In the genomic region with DNA sequence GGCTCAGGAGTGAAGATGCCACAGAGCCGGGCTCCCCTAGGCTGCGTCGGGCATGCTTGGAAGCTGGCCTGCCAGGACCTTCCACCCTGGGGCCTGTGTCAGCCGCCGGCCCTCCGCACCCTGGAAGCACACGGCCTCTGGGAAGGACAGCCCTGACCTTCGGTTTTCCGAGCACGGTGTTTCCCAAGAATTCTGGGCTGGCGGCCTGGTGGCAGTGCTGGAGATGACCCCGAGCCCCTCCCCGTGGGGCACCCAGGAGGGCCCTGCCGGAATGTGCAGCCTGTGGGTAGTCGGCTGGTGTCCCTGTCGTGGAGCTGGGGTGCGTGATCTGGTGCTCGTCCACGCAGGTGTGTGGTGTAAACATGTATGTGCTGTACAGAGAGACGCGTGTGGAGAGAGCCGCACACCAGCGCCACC, we compare ENCODE assay signal across 1 cellular context.
TF ChIP-seq lines count a peak whose summit lies in the region.

No MANE protein-coding gene starts in this region.

TF ChIP-seq in HepG2, 621 proteins besides CTCF, POLR2A, EP300 and RAD21 (continued from another document and continues in another):
- no peak for TF ChIP-seq PCBP2 (optimal IDR thresholded peaks at IDR 0.05; ENCODE audit: low read depth, low read length, poor library complexity, severe bottlenecking)
- no peak; the same call in 1 of the 2 replicates for TF ChIP-seq ERF (CRISPR knock-in tag; IDR thresholded peaks at IDR 0.05)
- no peak for TF ChIP-seq CENPT (CRISPR knock-in tag; IDR thresholded peaks at IDR 0.05; ENCODE audit: low read depth)
- no peak for TF ChIP-seq U2AF1 (optimal IDR thresholded peaks at IDR 0.05; ENCODE audit: low read depth, low read length)
- TF ChIP-seq, protein P1, sequence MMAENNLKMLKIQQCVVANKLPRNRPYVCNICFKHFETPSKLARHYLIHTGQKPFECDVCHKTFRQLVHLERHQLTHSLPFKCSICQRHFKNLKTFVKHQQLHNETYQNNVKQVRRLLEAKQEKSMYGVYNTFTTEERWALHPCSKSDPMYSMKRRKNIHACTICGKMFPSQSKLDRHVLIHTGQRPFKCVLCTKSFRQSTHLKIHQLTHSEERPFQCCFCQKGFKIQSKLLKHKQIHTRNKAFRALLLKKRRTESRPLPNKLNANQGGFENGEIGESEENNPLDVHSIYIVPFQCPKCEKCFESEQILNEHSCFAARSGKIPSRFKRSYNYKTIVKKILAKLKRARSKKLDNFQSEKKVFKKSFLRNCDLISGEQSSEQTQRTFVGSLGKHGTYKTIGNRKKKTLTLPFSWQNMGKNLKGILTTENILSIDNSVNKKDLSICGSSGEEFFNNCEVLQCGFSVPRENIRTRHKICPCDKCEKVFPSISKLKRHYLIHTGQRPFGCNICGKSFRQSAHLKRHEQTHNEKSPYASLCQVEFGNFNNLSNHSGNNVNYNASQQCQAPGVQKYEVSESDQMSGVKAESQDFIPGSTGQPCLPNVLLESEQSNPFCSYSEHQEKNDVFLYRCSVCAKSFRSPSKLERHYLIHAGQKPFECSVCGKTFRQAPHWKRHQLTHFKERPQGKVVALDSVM (CRISPR knock-in tag; IDR thresholded peaks at IDR 0.05) = no peak
- TF ChIP-seq, protein P2, sequence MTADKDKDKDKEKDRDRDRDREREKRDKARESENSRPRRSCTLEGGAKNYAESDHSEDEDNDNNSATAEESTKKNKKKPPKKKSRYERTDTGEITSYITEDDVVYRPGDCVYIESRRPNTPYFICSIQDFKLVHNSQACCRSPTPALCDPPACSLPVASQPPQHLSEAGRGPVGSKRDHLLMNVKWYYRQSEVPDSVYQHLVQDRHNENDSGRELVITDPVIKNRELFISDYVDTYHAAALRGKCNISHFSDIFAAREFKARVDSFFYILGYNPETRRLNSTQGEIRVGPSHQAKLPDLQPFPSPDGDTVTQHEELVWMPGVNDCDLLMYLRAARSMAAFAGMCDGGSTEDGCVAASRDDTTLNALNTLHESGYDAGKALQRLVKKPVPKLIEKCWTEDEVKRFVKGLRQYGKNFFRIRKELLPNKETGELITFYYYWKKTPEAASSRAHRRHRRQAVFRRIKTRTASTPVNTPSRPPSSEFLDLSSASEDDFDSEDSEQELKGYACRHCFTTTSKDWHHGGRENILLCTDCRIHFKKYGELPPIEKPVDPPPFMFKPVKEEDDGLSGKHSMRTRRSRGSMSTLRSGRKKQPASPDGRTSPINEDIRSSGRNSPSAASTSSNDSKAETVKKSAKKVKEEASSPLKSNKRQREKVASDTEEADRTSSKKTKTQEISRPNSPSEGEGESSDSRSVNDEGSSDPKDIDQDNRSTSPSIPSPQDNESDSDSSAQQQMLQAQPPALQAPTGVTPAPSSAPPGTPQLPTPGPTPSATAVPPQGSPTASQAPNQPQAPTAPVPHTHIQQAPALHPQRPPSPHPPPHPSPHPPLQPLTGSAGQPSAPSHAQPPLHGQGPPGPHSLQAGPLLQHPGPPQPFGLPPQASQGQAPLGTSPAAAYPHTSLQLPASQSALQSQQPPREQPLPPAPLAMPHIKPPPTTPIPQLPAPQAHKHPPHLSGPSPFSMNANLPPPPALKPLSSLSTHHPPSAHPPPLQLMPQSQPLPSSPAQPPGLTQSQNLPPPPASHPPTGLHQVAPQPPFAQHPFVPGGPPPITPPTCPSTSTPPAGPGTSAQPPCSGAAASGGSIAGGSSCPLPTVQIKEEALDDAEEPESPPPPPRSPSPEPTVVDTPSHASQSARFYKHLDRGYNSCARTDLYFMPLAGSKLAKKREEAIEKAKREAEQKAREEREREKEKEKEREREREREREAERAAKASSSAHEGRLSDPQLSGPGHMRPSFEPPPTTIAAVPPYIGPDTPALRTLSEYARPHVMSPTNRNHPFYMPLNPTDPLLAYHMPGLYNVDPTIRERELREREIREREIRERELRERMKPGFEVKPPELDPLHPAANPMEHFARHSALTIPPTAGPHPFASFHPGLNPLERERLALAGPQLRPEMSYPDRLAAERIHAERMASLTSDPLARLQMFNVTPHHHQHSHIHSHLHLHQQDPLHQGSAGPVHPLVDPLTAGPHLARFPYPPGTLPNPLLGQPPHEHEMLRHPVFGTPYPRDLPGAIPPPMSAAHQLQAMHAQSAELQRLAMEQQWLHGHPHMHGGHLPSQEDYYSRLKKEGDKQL (CRISPR knock-in tag; IDR thresholded peaks at IDR 0.05; ENCODE audit: low read depth) = no peak
- TF ChIP-seq FOXA3 (CRISPR knock-in tag; IDR thresholded peaks at IDR 0.05) = peak; percentile 26; the same call in 1 of the 2 replicates
- no peak for TF ChIP-seq ATAD3A (CRISPR knock-in tag; IDR thresholded peaks at IDR 0.05)
- TF ChIP-seq JDP2 (CRISPR knock-in tag; IDR thresholded peaks at IDR 0.05; ENCODE audit: borderline replicate concordance) = no peak
- TF ChIP-seq CBFB (CRISPR knock-in tag; IDR thresholded peaks at IDR 0.05) = no peak
- no peak for TF ChIP-seq NFIC (IDR thresholded peaks at IDR 0.05; ENCODE audit: low read length)
- TF ChIP-seq ZNF10 (CRISPR knock-in tag; IDR thresholded peaks at IDR 0.05; ENCODE audit: borderline replicate concordance, low read depth) = no peak
- TF ChIP-seq, protein P3, sequence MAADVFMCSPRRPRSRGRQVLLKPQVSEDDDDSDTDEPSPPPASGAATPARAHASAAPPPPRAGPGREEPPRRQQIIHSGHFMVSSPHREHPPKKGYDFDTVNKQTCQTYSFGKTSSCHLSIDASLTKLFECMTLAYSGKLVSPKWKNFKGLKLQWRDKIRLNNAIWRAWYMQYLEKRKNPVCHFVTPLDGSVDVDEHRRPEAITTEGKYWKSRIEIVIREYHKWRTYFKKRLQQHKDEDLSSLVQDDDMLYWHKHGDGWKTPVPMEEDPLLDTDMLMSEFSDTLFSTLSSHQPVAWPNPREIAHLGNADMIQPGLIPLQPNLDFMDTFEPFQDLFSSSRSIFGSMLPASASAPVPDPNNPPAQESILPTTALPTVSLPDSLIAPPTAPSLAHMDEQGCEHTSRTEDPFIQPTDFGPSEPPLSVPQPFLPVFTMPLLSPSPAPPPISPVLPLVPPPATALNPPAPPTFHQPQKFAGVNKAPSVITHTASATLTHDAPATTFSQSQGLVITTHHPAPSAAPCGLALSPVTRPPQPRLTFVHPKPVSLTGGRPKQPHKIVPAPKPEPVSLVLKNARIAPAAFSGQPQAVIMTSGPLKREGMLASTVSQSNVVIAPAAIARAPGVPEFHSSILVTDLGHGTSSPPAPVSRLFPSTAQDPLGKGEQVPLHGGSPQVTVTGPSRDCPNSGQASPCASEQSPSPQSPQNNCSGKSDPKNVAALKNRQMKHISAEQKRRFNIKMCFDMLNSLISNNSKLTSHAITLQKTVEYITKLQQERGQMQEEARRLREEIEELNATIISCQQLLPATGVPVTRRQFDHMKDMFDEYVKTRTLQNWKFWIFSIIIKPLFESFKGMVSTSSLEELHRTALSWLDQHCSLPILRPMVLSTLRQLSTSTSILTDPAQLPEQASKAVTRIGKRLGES (CRISPR knock-in tag; IDR thresholded peaks at IDR 0.05; ENCODE audit: borderline replicate concordance) = no peak
- no peak for TF ChIP-seq MED13 (CRISPR knock-in tag; IDR thresholded peaks at IDR 0.05)
- TF ChIP-seq CHCHD3 (CRISPR knock-in tag; IDR thresholded peaks at IDR 0.05) = no peak
- no peak for TF ChIP-seq REXO4 (CRISPR knock-in tag; IDR thresholded peaks at IDR 0.05; ENCODE audit: borderline replicate concordance)
- no peak for TF ChIP-seq RCOR2 (CRISPR knock-in tag; IDR thresholded peaks at IDR 0.05)
- TF ChIP-seq, protein P4, sequence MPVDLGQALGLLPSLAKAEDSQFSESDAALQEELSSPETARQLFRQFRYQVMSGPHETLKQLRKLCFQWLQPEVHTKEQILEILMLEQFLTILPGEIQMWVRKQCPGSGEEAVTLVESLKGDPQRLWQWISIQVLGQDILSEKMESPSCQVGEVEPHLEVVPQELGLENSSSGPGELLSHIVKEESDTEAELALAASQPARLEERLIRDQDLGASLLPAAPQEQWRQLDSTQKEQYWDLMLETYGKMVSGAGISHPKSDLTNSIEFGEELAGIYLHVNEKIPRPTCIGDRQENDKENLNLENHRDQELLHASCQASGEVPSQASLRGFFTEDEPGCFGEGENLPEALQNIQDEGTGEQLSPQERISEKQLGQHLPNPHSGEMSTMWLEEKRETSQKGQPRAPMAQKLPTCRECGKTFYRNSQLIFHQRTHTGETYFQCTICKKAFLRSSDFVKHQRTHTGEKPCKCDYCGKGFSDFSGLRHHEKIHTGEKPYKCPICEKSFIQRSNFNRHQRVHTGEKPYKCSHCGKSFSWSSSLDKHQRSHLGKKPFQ (CRISPR knock-in tag; IDR thresholded peaks at IDR 0.05; ENCODE audit: insufficient replicate concordance) = no peak
- no peak for TF ChIP-seq GATAD1 (CRISPR knock-in tag; IDR thresholded peaks at IDR 0.05)
- TF ChIP-seq, protein P5, sequence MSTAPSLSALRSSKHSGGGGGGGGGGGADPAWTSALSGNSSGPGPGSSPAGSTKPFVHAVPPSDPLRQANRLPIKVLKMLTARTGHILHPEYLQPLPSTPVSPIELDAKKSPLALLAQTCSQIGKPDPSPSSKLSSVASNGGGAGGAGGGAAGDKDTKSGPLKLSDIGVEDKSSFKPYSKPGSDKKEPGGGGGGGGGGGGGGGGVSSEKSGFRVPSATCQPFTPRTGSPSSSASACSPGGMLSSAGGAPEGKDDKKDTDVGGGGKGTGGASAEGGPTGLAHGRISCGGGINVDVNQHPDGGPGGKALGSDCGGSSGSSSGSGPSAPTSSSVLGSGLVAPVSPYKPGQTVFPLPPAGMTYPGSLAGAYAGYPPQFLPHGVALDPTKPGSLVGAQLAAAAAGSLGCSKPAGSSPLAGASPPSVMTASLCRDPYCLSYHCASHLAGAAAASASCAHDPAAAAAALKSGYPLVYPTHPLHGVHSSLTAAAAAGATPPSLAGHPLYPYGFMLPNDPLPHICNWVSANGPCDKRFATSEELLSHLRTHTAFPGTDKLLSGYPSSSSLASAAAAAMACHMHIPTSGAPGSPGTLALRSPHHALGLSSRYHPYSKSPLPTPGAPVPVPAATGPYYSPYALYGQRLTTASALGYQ (CRISPR knock-in tag; IDR thresholded peaks at IDR 0.05) = no peak
- TF ChIP-seq HOXA3 (CRISPR knock-in tag; IDR thresholded peaks at IDR 0.05) = peak; percentile 55; the same call in 1 of the 2 replicates
- TF ChIP-seq, protein P6, sequence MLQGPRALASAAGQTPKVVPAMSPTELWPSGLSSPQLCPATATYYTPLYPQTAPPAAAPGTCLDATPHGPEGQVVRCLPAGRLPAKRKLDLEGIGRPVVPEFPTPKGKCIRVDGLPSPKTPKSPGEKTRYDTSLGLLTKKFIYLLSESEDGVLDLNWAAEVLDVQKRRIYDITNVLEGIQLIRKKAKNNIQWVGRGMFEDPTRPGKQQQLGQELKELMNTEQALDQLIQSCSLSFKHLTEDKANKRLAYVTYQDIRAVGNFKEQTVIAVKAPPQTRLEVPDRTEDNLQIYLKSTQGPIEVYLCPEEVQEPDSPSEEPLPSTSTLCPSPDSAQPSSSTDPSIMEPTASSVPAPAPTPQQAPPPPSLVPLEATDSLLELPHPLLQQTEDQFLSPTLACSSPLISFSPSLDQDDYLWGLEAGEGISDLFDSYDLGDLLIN (CRISPR knock-in tag; IDR thresholded peaks at IDR 0.05; ENCODE audit: borderline replicate concordance) = no peak
- TF ChIP-seq ZFP37 (CRISPR knock-in tag; IDR thresholded peaks at IDR 0.05; ENCODE audit: borderline replicate concordance) = 0 out of 2 replicates have a peak, but pooled peaks have one; percentile 30
- TF ChIP-seq, protein P7, sequence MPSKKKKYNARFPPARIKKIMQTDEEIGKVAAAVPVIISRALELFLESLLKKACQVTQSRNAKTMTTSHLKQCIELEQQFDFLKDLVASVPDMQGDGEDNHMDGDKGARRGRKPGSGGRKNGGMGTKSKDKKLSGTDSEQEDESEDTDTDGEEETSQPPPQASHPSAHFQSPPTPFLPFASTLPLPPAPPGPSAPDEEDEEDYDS (CRISPR knock-in tag; IDR thresholded peaks at IDR 0.05) = no peak
- no peak for TF ChIP-seq MATR3 (CRISPR knock-in tag; IDR thresholded peaks at IDR 0.05)
- no peak for TF ChIP-seq MIXL1 (CRISPR knock-in tag; IDR thresholded peaks at IDR 0.05)
- TF ChIP-seq, protein P8, sequence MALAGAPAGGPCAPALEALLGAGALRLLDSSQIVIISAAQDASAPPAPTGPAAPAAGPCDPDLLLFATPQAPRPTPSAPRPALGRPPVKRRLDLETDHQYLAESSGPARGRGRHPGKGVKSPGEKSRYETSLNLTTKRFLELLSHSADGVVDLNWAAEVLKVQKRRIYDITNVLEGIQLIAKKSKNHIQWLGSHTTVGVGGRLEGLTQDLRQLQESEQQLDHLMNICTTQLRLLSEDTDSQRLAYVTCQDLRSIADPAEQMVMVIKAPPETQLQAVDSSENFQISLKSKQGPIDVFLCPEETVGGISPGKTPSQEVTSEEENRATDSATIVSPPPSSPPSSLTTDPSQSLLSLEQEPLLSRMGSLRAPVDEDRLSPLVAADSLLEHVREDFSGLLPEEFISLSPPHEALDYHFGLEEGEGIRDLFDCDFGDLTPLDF (CRISPR knock-in tag; IDR thresholded peaks at IDR 0.05) = no peak
- no peak for TF ChIP-seq HOXA5 (CRISPR knock-in tag; IDR thresholded peaks at IDR 0.05)
- no peak for TF ChIP-seq ISX (CRISPR knock-in tag; conservative IDR thresholded peaks at IDR 0.05)
- TF ChIP-seq ZNF746 (CRISPR knock-in tag; IDR thresholded peaks at IDR 0.05) = no peak
- TF ChIP-seq ZNF3 (CRISPR knock-in tag; IDR thresholded peaks at IDR 0.05) = no peak
- no peak for TF ChIP-seq SAFB2 (CRISPR knock-in tag; IDR thresholded peaks at IDR 0.05; ENCODE audit: borderline replicate concordance, low read depth)
- no peak for TF ChIP-seq ZNF674 (CRISPR knock-in tag; IDR thresholded peaks at IDR 0.05; ENCODE audit: low read depth)
- no peak for TF ChIP-seq ZNF20 (CRISPR knock-in tag; IDR thresholded peaks at IDR 0.05)
- TF ChIP-seq PHB2 (IDR thresholded peaks at IDR 0.05; ENCODE audit: partially characterized antibody) = no peak
- no peak for TF ChIP-seq YY1 (IDR thresholded peaks at IDR 0.05; ENCODE audit: insufficient read depth, insufficient replicate concordance, low read depth, low read length)
- TF ChIP-seq PLRG1 (conservative IDR thresholded peaks at IDR 0.05) = no peak
- TF ChIP-seq ZKSCAN1 (IDR thresholded peaks at IDR 0.05; ENCODE audit: low read length) = no peak
- TF ChIP-seq ZNF557 (CRISPR knock-in tag; IDR thresholded peaks at IDR 0.05) = no peak
- no peak for TF ChIP-seq KDM3A (CRISPR knock-in tag; IDR thresholded peaks at IDR 0.05; ENCODE audit: low read depth)
- TF ChIP-seq, protein P9, sequence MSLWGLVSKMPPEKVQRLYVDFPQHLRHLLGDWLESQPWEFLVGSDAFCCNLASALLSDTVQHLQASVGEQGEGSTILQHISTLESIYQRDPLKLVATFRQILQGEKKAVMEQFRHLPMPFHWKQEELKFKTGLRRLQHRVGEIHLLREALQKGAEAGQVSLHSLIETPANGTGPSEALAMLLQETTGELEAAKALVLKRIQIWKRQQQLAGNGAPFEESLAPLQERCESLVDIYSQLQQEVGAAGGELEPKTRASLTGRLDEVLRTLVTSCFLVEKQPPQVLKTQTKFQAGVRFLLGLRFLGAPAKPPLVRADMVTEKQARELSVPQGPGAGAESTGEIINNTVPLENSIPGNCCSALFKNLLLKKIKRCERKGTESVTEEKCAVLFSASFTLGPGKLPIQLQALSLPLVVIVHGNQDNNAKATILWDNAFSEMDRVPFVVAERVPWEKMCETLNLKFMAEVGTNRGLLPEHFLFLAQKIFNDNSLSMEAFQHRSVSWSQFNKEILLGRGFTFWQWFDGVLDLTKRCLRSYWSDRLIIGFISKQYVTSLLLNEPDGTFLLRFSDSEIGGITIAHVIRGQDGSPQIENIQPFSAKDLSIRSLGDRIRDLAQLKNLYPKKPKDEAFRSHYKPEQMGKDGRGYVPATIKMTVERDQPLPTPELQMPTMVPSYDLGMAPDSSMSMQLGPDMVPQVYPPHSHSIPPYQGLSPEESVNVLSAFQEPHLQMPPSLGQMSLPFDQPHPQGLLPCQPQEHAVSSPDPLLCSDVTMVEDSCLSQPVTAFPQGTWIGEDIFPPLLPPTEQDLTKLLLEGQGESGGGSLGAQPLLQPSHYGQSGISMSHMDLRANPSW (CRISPR knock-in tag; IDR thresholded peaks at IDR 0.05; ENCODE audit: borderline replicate concordance) = no peak
- TF ChIP-seq TBX2 (CRISPR knock-in tag; IDR thresholded peaks at IDR 0.05; ENCODE audit: borderline replicate concordance) = peak; percentile 57; the same call in 1 of the 2 replicates
- no peak for TF ChIP-seq RAD51 (IDR thresholded peaks at IDR 0.05; ENCODE audit: borderline replicate concordance)
